11 cellular contexts compared by ENCODE assay signal in the genomic region with DNA sequence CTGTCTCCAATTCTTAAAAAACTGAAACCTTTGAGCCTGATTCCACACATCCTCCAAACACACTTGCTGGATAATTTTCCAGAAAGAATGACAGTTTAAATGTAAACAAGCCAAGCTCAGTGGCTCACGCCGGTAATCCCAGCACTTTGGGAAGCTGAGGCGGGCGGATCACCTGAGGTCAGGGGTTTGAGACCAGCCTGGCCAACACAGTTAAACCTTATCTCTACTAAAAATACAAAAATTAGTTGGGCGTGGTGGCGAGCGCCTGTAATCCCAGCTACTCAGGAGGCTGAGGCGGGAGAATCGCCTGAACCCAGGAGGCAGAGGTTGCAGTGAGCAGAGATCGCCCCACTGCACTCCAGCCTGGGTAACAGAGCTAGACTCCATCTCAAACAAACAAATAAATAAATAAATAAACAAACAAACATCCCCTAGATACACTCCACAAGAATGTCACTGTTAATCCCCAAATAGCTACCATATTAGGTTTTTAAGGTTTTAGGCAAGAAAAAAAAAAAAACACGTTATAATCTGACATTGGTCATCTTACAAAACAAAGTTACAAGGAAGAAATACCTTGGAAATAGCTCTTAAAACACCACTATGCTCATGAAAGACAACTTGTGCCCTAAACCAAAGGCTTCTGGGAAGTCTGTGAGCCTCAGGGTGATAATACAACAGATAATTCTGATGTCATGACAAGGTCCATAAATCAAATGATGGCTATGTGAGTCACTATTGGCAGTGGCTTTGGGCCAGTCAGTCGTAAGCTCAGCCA. TPM values are rescaled to one million over a fixed set of nuclear protein-coding genes. Genes with fewer than 3 reads are reported as not detected.
A peak's percentile ranks its signal among the peaks of the same experiment; 100 is the strongest.
DNase-seq lines count a peak whose midpoint lies in the region; ATAC-seq, FAIRE-seq and TF ChIP-seq lines count a peak whose summit lies in the region.
"Had no signal": no experiment of that assay in that cellular context is flagged by ENCODE, and none has a peak within 500 bp of the region (broad histone marks: within the 10 kb centered on the region; RNA-seq: fewer than 3 reads in every experiment).

No MANE protein-coding gene starts in this region.

- CTCF ChIA-PET in GM12878 (lab: Yijun Ruan, JAX) = interaction anchor here (1.0 to 1.8 kb wide), 11 partner anchors 10 to 284 kb away, joined by 3 to 6 read pairs (median 4); no protein-coding TSS in a partner anchor

- WGBS in GM12878 (ENCODE audit: insufficient coverage, insufficient replicate concordance, low lambda C conversion rate, missing lambda C conversion rate) = 91% methylated on average over 12 of the region's 12 CpGs
- 82 to 87% methylated on average over 12 of the region's 12 CpGs for WGBS in sigmoid colon, 2 donors
- 84 to 91% (median 90%) methylated on average over 12 of the region's 12 CpGs for WGBS in stomach, 5 donors

- H2AFZ ChIP-seq in GM12878 (ENCODE audit: control insufficient read depth, low read depth, low read length) (no peak overlapping the region), MM.1S (ENCODE audit: low read length) (no peak overlapping the region)

- intact Hi-C loops in GM12878 (cut with micrococcal nuclease; ENCODE audit: unreplicated experiment) (no loop called here), sigmoid colon (cut with DNase I) (no loop called here), stomach (cut with DNase I; ENCODE audit: low total_unique reads) (no loop called here)

- H3K9me2 ChIP-seq in MM.1S (replicated peaks; ENCODE audit: insufficient read depth, low read length) = no peaks in the 10 kb centered on the region

- H3K27me3 ChIP-seq in GM12878 (replicated peaks in 1 of 2; ENCODE audit: control insufficient read depth in 2 of 2, insufficient read depth in 2 of 2, low read length in 1 of 2) (no peaks in the 10 kb centered on the region), sigmoid colon (no peaks in the 10 kb centered on the region), stomach (no peaks in the 10 kb centered on the region), MM.1S (replicated peaks; ENCODE audit: insufficient read depth, low read length) (no peaks in the 10 kb centered on the region)

- FAIRE-seq in GM12878 (lab: Jason Lieb, UNC) = no peak

- DNase-seq in Caki2 (ENCODE audit: low read depth) = peak; percentile 75
- peak; percentile 48 for DNase-seq in LHCN-M2 (ENCODE audit: low read depth)
- no peak for DNase-seq in GM12878 (ENCODE audit: low read depth, low spot score)
- DNase-seq in mucosa of gallbladder (ENCODE audit: low spot score) = peak; percentile 68
- no peak for DNase-seq in sigmoid colon
- no peak for DNase-seq in stomach
- DNase-seq in MM.1S = no peak
- DNase-seq: activated T-cell treated with anti-CD3 and anti-CD28 coated beads, Interleukin-2, amount 50 U/mL, for 4 hours; NCI-H524; stimulated activated CD4-positive, alpha-beta T cell treated with anti-CD3 and anti-CD28 coated beads, Interleukin-15, amount 100 ng/mL, for 24 hours had no signal

- no TSS peak for BruUV-seq in GM12878 (replicated peaks; lab: Mats Ljungman, UMichigan)

- no peak for TF ChIP-seq POLR2A in GM12878 (IDR thresholded peaks at IDR 0.05; ENCODE audit: low read depth, low read length)
- TF ChIP-seq POLR2A in sigmoid colon (IDR thresholded peaks at IDR 0.05) = no peak
- no peak for TF ChIP-seq POLR2A in stomach (IDR thresholded peaks at IDR 0.05)

- H3K36me3 ChIP-seq in GM12878 (ENCODE audit: control insufficient read depth in 2 of 2, insufficient read depth in 2 of 2, low read length in 1 of 2) (0 out of 4 replicates have a peak, but pooled peaks cover 0 to 2% of the 10 kb centered on the region in 2 experiments), sigmoid colon (no peaks in the 10 kb centered on the region), stomach (no peaks in the 10 kb centered on the region), MM.1S (replicated peaks; ENCODE audit: insufficient read depth, low read length) (no peaks in the 10 kb centered on the region)

- ATAC-seq in GM12878 = peak; percentile 37
- no peak for ATAC-seq in HG03442 (IDR thresholded peaks at IDR 0.05; ENCODE audit: unreplicated experiment)
- ATAC-seq: activated T-cell treated with anti-CD3 and anti-CD28 coated beads, Interleukin-2, amount 50 U/mL, for 4 hours had no signal

- SMC1A ChIA-PET in GM12878 (lab: Charles Lee; ENCODE audit: uncharacterized antibody, unreplicated experiment) = interaction anchor here (0.6 to 2.7 kb wide), 21 partner anchors 10 to 438 kb away, joined by 3 to 20 read pairs (median 4); a partner anchor contains a TSS

- H3F3A ChIP-seq in MM.1S (ENCODE audit: insufficient read depth, low read length) = no peaks in the 10 kb centered on the region

- no peak overlapping the region for H3K9ac ChIP-seq in GM12878 (ENCODE audit: control insufficient read depth, insufficient read depth, low read length)
- H3K9ac ChIP-seq in MM.1S (ENCODE audit: low read length) = no peak overlapping the region

- H3K4me1 ChIP-seq in GM12878 (ENCODE audit: control insufficient read depth, insufficient read depth, low read length) = peaks cover 32% of the 10 kb centered on the region
- H3K4me1 ChIP-seq in sigmoid colon = peaks cover 0 to 21% (median 12%) of the 10 kb centered on the region in 4 donors
- peaks cover 0 to 13% (median 5%) of the 10 kb centered on the region in 4 donors for H3K4me1 ChIP-seq in stomach
- no peaks in the 10 kb centered on the region for H3K4me1 ChIP-seq in MM.1S (ENCODE audit: low read length)

- H3K4me2 ChIP-seq in GM12878 (ENCODE audit: control insufficient read depth, insufficient read depth) = peak overlapping the region; percentile 26; the same call in 1 of the 2 replicates
- H3K4me2 ChIP-seq in MM.1S (ENCODE audit: low read depth, low read length) = no peak overlapping the region

- H3K27ac ChIP-seq in GM12878 (ENCODE audit: control insufficient read depth, insufficient read depth) (peak overlapping the region; percentile 9; the same call in 1 of the 2 replicates), sigmoid colon (no peak overlapping the region), stomach (no peak overlapping the region), MM.1S (ENCODE audit: low read length) (no peak overlapping the region)

- H3K4me3 ChIP-seq in GM12878 (0 out of 2 replicates have a peak overlapping the region, but pooled peaks have one; percentile 1), sigmoid colon (no peak overlapping the region), stomach (no peak overlapping the region), MM.1S (ENCODE audit: low read length) (no peak overlapping the region)

- H3K9me3 ChIP-seq in GM12878 (replicated peaks; ENCODE audit: control insufficient read depth, insufficient read depth, low read length) (no peaks in the 10 kb centered on the region), sigmoid colon (no peaks in the 10 kb centered on the region), stomach (no peaks in the 10 kb centered on the region), MM.1S (replicated peaks; ENCODE audit: insufficient read depth, low read length) (no peaks in the 10 kb centered on the region)

- TF ChIP-seq EP300 in GM12878 (IDR thresholded peaks at IDR 0.05; ENCODE audit: borderline replicate concordance in 1 of 2, control insufficient read depth in 1 of 2, low read depth in 2 of 2, low read length in 2 of 2) (no peak), sigmoid colon (IDR thresholded peaks at IDR 0.05) (no peak), stomach (IDR thresholded peaks at IDR 0.05) (no peak)

- H3K79me2 ChIP-seq in GM12878 (ENCODE audit: control insufficient read depth, insufficient read depth, low read length) (peaks cover 83% of the 10 kb centered on the region), MM.1S (ENCODE audit: low read length) (no peaks in the 10 kb centered on the region)

- RAD21 ChIA-PET in GM12878 (lab: Charles Lee; ENCODE audit: unreplicated experiment) = interaction anchor here (0.7 to 2.9 kb wide), 8 partner anchors 11 to 260 kb away, joined by 3 to 15 read pairs (median 5); no protein-coding TSS in a partner anchor

- TF ChIP-seq CTCF in GM12878 (IDR thresholded peaks at IDR 0.05 in 2 of 3, conservative IDR thresholded peaks at IDR 0.05 in 1 of 3; ENCODE audit: control insufficient read depth in 2 of 3, extremely low read depth in 1 of 3, insufficient read depth in 1 of 3, low read depth in 3 of 3, low read length in 3 of 3) (no peak), sigmoid colon (IDR thresholded peaks at IDR 0.05) (no peak), stomach (IDR thresholded peaks at IDR 0.05) (no peak), MM.1S (IDR thresholded peaks at IDR 0.05; ENCODE audit: low read length) (no peak)

- TF ChIP-seq RAD21 in GM12878 (IDR thresholded peaks at IDR 0.05; ENCODE audit: insufficient read depth, low read depth, low read length) = no peak

- in situ Hi-C loops in Caki2 (cut with HindIII; ENCODE audit: low pct_unique_long_range_greater_than_20kb, low sequenced_read_pairs) = no loop called here
- in situ Hi-C loops in GM12878 (cut with MboI) = no loop called here

- H4K20me1 ChIP-seq in GM12878 (ENCODE audit: control insufficient read depth, insufficient read depth) (no peaks in the 10 kb centered on the region), MM.1S (ENCODE audit: insufficient read depth, low read length) (no peaks in the 10 kb centered on the region)

- POLR2A ChIA-PET in GM12878 (lab: Charles Lee) = interaction anchor here (0.6 to 1.2 kb wide), 4 partner anchors 10 to 257 kb away, joined by 3 read pairs; no protein-coding TSS in a partner anchor

RNA-seq across cellular contexts. Expression of a gene that starts 13.2 kb away (rescaled TPM):
- 16.6 and 19.1 TPM in 2 replicates for total RNA-seq in Caki2 (2014; rRNA removed; shearing (Covaris generic); ENCODE audit: low replicate concordance)
- total RNA-seq in LHCN-M2 (2014; rRNA removed) = 0.23 and 0.45 TPM in 2 replicates
- polyA plus RNA-seq in LHCN-M2 (2012) = 0.32 TPM
- total RNA-seq in GM12878 (2013; cell fraction: nucleolus; rRNA removed) = 150 and 178 TPM in 2 replicates
- total RNA-seq in GM12878 (2014; rRNA removed) = 44.8 and 55.4 TPM in 2 replicates
- 51.6 and 52.1 TPM in 2 replicates for total RNA-seq in GM12878 (2014; rRNA removed; fragmentation: Illumina TruSeq; extraction: Trizol)
- 73.6 and 74.3 TPM in 2 replicates for total RNA-seq in GM12878 (2021)
- 34.0 TPM for polyA plus RNA-seq in GM12878 (2011; ENCODE audit: low read depth)
- polyA plus RNA-seq in GM12878 (2011; rRNA removed) = 29.8 and 31.3 TPM in 2 replicates
- 13.9 and 16.5 TPM in 2 replicates for polyA plus RNA-seq in GM12878 (2011; cell fraction: cytosol; rRNA removed)
- polyA plus RNA-seq in GM12878 (2011; cell fraction: nucleus; rRNA removed) = 56.3 and 56.8 TPM in 2 replicates
- 54.7 and 56.7 TPM in 2 replicates for polyA plus RNA-seq in GM12878 (2012)
- 65.1 and 67.4 TPM in 2 replicates for polyA plus RNA-seq in GM12878 (2014; fragmentation: Illumina TruSeq; extraction: Trizol)
- 10 to 100 TPM; 13.9 to 15.9 TPM for polyA plus RNA-seq in GM12878 (2014; fragmentation: Nextera tagmentation; extraction: Ambion mirVana)
- 35.3 and 39.5 TPM in 2 replicates for polyA plus RNA-seq in GM12878 (2014; rRNA removed)
- polyA plus RNA-seq in GM12878 (2016; fragmentation: Nextera tagmentation; extraction: Ambion mirVana) = 10 to 100 TPM; 53.5 to 63.5 TPM
- 49.2 and 55.0 TPM in 2 replicates for polyA minus RNA-seq in GM12878 (2011; rRNA and poly(A)+ RNA removed)
- 11.8 and 14.1 TPM in 2 replicates for polyA minus RNA-seq in GM12878 (2011; cell fraction: cytosol; rRNA and poly(A)+ RNA removed)
- polyA minus RNA-seq in GM12878 (2011; cell fraction: nucleus; rRNA and poly(A)+ RNA removed) = 87.8 and 130 TPM in 2 replicates
- total RNA-seq in mucosa of gallbladder = 33.9 TPM
- total RNA-seq in sigmoid colon = 10 to 100 TPM in 3 of 4 donors, 1 to 10 TPM in 1; 9.2 to 21.3 (median 16.7) TPM
- 1 to 10 TPM; 5.4 to 9.2 (median 7.2) TPM for polyA plus RNA-seq in sigmoid colon
- total RNA-seq in stomach = 10 to 100 TPM in 4 of 5 donors, 1 to 10 TPM in 1; 2.9 to 40.2 (median 19.6) TPM
- 1 to 10 TPM; 2.1 to 3.8 (median 3.4) TPM for polyA plus RNA-seq in stomach

Comparison
In these comparisons a context has a peak if more than half of its experiments do, and no peak if none do; other contexts are left out.
1. DNase-seq: peak in Caki2 (single experiment), LHCN-M2 (single experiment) and mucosa of gallbladder (single experiment); none in GM12878 (single experiment), sigmoid colon (single experiment), stomach (single experiment) and MM.1S (single experiment).